Comparison of ENCODE assay signal across 10 cellular contexts in the genomic region with DNA sequence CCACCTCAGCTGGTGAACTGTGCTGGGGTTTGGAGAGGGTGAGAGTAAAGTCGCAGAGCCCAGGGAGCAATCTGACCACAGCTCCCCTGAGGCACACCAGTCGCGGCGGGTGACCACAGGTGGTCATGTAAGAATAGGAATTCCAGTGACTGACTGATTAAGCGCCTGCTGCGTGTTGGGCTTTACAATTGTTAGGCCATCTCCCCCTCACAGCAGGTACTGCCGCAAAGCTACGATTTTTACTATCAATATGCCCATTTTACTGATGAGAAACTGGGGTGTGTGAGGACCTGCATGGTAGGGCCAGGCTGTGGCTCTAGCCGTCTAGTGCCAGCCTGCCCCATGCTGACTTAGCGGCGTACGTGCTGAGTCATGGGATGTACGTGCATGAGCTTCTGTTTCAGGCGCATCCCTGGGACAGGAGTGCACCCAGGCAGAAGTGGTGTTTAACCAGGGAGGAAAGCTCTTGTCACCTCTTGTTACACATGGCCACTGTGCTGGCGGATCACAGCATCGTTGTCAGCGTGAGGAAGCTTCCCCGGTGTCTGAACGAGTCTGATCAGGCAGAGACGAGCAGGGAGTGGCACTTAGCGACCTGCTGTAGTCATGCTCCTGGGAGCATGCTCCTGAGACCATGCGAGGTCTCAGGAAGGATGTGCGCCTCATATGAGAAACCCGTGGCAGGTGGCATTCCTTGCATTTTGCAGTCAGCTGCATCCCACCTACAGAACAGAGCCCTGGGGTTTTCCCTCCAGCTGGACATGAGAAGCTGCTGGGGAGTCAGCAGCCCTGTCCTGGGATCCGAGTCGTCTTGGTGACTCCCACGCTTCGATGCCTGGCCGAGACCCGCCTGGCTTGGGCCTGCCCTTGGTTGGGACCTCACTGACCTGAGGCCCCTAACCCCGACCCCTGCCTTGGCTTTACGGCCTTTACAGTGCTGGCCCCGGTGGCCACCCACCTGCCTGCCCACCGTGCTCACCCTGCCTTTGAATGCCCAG.
A peak's percentile ranks its signal among the peaks of the same experiment; 100 is the strongest.
DNase-seq lines count a peak whose midpoint lies in the region; ATAC-seq and TF ChIP-seq lines count a peak whose summit lies in the region.
"Had no signal": no experiment of that assay in that cellular context is flagged by ENCODE, and none has a peak within 500 bp of the region (broad histone marks: within the 10 kb centered on the region; RNA-seq: fewer than 3 reads in every experiment).

No MANE protein-coding gene starts in this region.

- WGBS in mesendoderm (ENCODE audit: extremely low coverage, insufficient coverage, low lambda C conversion rate), result no CpG with 5 or more reads among the region's 34 CpGs

- H3K4me2 ChIP-seq in mesendoderm (ENCODE audit: low read length), result no peak overlapping the region
- H3K4me2 ChIP-seq: KMS-11 had no signal

- H3K27me3 ChIP-seq in mesendoderm (ENCODE audit: insufficient read depth, low read length, poor library complexity), result no peaks in the 10 kb centered on the region

- H3K4me3 ChIP-seq in mesendoderm (ENCODE audit: low read length), result no peak overlapping the region

- no peak overlapping the region for H4K5ac ChIP-seq in mesendoderm (ENCODE audit: low read length)

- H3K27ac ChIP-seq in mesendoderm (ENCODE audit: low read depth, low read length), result no peak overlapping the region
- H3K27ac ChIP-seq: KMS-11 had no signal

- peak overlapping the region; percentile 62 for H2BK5ac ChIP-seq in mesendoderm (ENCODE audit: low read length)

- H2BK15ac ChIP-seq in mesendoderm (replicated peaks; ENCODE audit: low read depth), result no peak overlapping the region

- H2AK5ac ChIP-seq in mesendoderm (ENCODE audit: low read length), result no peak overlapping the region

- peak overlapping the region; percentile 51 for H3K56ac ChIP-seq in mesendoderm (ENCODE audit: low read length)

- peak; percentile 41; the same call in 1 of the 2 replicates for TF ChIP-seq EP300 in Ishikawa (IDR thresholded peaks at IDR 0.05; ENCODE audit: borderline replicate concordance)

- H3K79me2 ChIP-seq in mesendoderm (ENCODE audit: control insufficient read depth, insufficient read depth, low read length), result no peaks in the 10 kb centered on the region

- DNase-seq in ELF-1 (ENCODE audit: low read depth, low spot score) (peak; percentile 85), astrocyte of the hippocampus (ENCODE audit: low read depth, low spot score) (peak; percentile 31), mesendoderm (peak; percentile 86), cortex of kidney (lab: John Stamatoyannopoulos, UW) (no peak)
- no peak for DNase-seq in activated CD4-positive, CD25-positive, alpha-beta regulatory T cell (lab: John Stamatoyannopoulos, UW)

- ATAC-seq in HG02759 (IDR thresholded peaks at IDR 0.05; ENCODE audit: unreplicated experiment) (no peak), GM18870 (IDR thresholded peaks at IDR 0.05; ENCODE audit: unreplicated experiment) (no peak)
- ATAC-seq: naive thymus-derived CD8-positive, alpha-beta T cell had no signal

- peaks cover 13% of the 10 kb centered on the region for H3K4me1 ChIP-seq in mesendoderm (ENCODE audit: control insufficient read depth, low read depth, low read length)

- no peaks in the 10 kb centered on the region for H3K79me1 ChIP-seq in mesendoderm (ENCODE audit: low read length)

- no peak overlapping the region for H4K8ac ChIP-seq in mesendoderm (ENCODE audit: low read depth, low read length)

- no peak overlapping the region for H2BK120ac ChIP-seq in mesendoderm (ENCODE audit: low read depth, low read length)

- no peak overlapping the region for H3K9ac ChIP-seq in mesendoderm (ENCODE audit: low read length)
- H3K9ac ChIP-seq: KMS-11 had no signal

- no peak overlapping the region for H3K4ac ChIP-seq in mesendoderm (ENCODE audit: low read depth, low read length)

- H3K36me3 ChIP-seq in mesendoderm (ENCODE audit: control insufficient read depth, insufficient read depth, low read length), result no peaks in the 10 kb centered on the region

- no peak for TF ChIP-seq RAD21 in Ishikawa (IDR thresholded peaks at IDR 0.05; ENCODE audit: low read depth)

- H3K23ac ChIP-seq in mesendoderm (ENCODE audit: low read length), result no peak overlapping the region

- H3K18ac ChIP-seq in mesendoderm (ENCODE audit: low read length), result peak overlapping the region; percentile 4

TF ChIP-seq in Ishikawa, 13 proteins besides CTCF, POLR2A, EP300 and RAD21:
- TF ChIP-seq EGR1 (IDR thresholded peaks at IDR 0.05) (no peak), YY1 (IDR thresholded peaks at IDR 0.05; ENCODE audit: low read depth) (no peak), CEBPB (IDR thresholded peaks at IDR 0.05) (no peak), CREB1 (IDR thresholded peaks at IDR 0.05; ENCODE audit: low read depth) (no peak), TEAD4 (IDR thresholded peaks at IDR 0.05) (peak; percentile 49; the same call in 1 of the 2 replicates), FOXM1 (IDR thresholded peaks at IDR 0.05; ENCODE audit: borderline replicate concordance, low read depth) (no peak), TCF12 (IDR thresholded peaks at IDR 0.05; ENCODE audit: low read depth) (peak; percentile 74), NFIC (IDR thresholded peaks at IDR 0.05) (peak; percentile 28; the same call in 1 of the 2 replicates)
- TF ChIP-seq, protein P1, sequence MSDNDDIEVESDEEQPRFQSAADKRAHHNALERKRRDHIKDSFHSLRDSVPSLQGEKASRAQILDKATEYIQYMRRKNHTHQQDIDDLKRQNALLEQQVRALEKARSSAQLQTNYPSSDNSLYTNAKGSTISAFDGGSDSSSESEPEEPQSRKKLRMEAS (IDR thresholded peaks at IDR 0.05), result peak; percentile 6
- TF ChIP-seq, protein P2, sequence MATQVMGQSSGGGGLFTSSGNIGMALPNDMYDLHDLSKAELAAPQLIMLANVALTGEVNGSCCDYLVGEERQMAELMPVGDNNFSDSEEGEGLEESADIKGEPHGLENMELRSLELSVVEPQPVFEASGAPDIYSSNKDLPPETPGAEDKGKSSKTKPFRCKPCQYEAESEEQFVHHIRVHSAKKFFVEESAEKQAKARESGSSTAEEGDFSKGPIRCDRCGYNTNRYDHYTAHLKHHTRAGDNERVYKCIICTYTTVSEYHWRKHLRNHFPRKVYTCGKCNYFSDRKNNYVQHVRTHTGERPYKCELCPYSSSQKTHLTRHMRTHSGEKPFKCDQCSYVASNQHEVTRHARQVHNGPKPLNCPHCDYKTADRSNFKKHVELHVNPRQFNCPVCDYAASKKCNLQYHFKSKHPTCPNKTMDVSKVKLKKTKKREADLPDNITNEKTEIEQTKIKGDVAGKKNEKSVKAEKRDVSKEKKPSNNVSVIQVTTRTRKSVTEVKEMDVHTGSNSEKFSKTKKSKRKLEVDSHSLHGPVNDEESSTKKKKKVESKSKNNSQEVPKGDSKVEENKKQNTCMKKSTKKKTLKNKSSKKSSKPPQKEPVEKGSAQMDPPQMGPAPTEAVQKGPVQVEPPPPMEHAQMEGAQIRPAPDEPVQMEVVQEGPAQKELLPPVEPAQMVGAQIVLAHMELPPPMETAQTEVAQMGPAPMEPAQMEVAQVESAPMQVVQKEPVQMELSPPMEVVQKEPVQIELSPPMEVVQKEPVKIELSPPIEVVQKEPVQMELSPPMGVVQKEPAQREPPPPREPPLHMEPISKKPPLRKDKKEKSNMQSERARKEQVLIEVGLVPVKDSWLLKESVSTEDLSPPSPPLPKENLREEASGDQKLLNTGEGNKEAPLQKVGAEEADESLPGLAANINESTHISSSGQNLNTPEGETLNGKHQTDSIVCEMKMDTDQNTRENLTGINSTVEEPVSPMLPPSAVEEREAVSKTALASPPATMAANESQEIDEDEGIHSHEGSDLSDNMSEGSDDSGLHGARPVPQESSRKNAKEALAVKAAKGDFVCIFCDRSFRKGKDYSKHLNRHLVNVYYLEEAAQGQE (IDR thresholded peaks at IDR 0.05; ENCODE audit: low read depth), result no peak
- TF ChIP-seq, protein P3, sequence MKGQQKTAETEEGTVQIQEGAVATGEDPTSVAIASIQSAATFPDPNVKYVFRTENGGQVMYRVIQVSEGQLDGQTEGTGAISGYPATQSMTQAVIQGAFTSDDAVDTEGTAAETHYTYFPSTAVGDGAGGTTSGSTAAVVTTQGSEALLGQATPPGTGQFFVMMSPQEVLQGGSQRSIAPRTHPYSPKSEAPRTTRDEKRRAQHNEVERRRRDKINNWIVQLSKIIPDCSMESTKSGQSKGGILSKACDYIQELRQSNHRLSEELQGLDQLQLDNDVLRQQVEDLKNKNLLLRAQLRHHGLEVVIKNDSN (IDR thresholded peaks at IDR 0.05), result no peak
TF ChIP-seq in Ishikawa: peak in this region for 4.

Comparison
In these comparisons a context has a peak if more than half of its experiments do, and no peak if none do; other contexts are left out.
1. DNase-seq: peak in ELF-1 (single experiment), astrocyte of the hippocampus (single experiment) and mesendoderm (single experiment); none in cortex of kidney (single experiment) and activated CD4-positive, CD25-positive, alpha-beta regulatory T cell (0 of 4).